ENCODE assay signal across 8 cellular contexts in the genomic region with DNA sequence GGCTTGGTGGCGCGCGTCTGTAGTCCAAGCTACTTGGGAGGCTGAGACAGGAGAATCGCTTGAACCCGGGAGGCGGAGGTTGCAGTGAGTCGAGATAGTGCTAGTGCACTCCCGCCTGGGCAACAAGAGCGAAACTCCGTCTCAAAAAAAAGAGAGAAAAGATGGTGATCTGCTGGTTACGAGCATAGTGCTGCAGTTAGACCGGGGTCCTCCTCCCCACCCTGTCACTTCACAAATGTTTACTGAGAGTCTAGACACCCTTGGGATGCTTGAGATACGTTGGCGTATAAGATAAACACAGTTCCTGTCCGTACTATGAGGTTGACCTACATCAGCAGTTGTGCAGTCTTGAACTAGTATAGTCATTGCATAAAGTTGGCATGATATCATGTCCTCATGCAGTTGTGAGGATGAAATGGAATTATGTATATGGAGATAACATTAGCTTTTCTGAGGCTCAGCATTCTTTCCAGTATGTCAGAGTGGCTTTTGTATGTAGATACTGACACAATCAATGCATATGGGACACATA. TPM values are rescaled to one million over a fixed set of nuclear protein-coding genes. Genes with fewer than 3 reads are reported as not detected.
DNase-seq lines count a peak whose midpoint lies in the region; ATAC-seq and TF ChIP-seq lines count a peak whose summit lies in the region.

No MANE protein-coding gene starts in this region.

- peak overlapping the region; percentile 92 to 98 (median 97) for H3K4me3 Mint-ChIP-seq in brain

- H3K4me1 ChIP-seq in cardiac muscle cell (ENCODE audit: low read depth) (no peaks in the 10 kb centered on the region), uterus (no peaks in the 10 kb centered on the region)

- peak overlapping the region; percentile 12 for H3K27ac ChIP-seq in cardiac muscle cell
- peak overlapping the region; percentile 79 to 86 for H3K27ac ChIP-seq in uterus

- ATAC-seq in left cardiac atrium: no peak

- H3K27ac Mint-ChIP-seq in brain: peak overlapping the region; percentile 90 to 98 (median 97)

- H3K27me3 Mint-ChIP-seq in brain: peaks cover 22% of the 10 kb centered on the region

- peak in 1 of 2 donors; percentile 25 for DNase-seq in cardiac muscle cell (ENCODE audit: low read depth in 1 of 2, low spot score in 1 of 2)
- DNase-seq in left cardiac atrium: no peak
- peak; percentile 18 to 22 for DNase-seq in lung microvascular endothelial cell (ENCODE audit: low read depth in 2 of 2)
- DNase-seq in uterus: no peak
- DNase-seq in DMS153 treated with DMSO at 0.1 percent for 48 hours (lab: John Stamatoyannopoulos, UW; ENCODE audit: unreplicated experiment): no peak
- no peak for DNase-seq in ecto neural progenitor cell (ENCODE audit: low spot score)
- no peak for DNase-seq in AG08395 (ENCODE audit: low spot score)

- H3K9me3 ChIP-seq in cardiac muscle cell (ENCODE audit: low read depth) (no peaks in the 10 kb centered on the region), uterus (no peaks in the 10 kb centered on the region)

- peaks cover 11% of the 10 kb centered on the region for H3K36me3 ChIP-seq in cardiac muscle cell
- H3K36me3 ChIP-seq in uterus: no peaks in the 10 kb centered on the region

- intact Hi-C loops in left cardiac atrium (cut with DNase I) (loop anchor here in 1 of 2 donors (10.0 kb wide), 1 partner anchor 292 kb away; no protein-coding TSS in a partner anchor), uterus (cut with DNase I; ENCODE audit: low total_unique reads) (no loop called here)

- TF ChIP-seq POLR2A in uterus (IDR thresholded peaks at IDR 0.05): no peak

- H3K4me1 Mint-ChIP-seq in brain: peaks cover 35% of the 10 kb centered on the region

- peaks cover 30% of the 10 kb centered on the region for H3K36me3 Mint-ChIP-seq in brain

- peaks cover 0 to 6% (median 0%) of the 10 kb centered on the region in 5 experiments for H3K9me3 Mint-ChIP-seq in brain

- peak overlapping the region; percentile 95 for H3K4me3 ChIP-seq in cardiac muscle cell
- H3K4me3 ChIP-seq in uterus: peak overlapping the region; percentile 94 to 100

- H3K27me3 ChIP-seq in cardiac muscle cell (no peaks in the 10 kb centered on the region), uterus (no peaks in the 10 kb centered on the region)

- TF ChIP-seq CTCF in cardiac muscle cell (IDR thresholded peaks at IDR 0.05; ENCODE audit: low read depth, low read length) (no peak), brain (conservative IDR thresholded peaks at IDR 0.05) (no peak), uterus (IDR thresholded peaks at IDR 0.05) (no peak)

RNA-seq across cellular contexts. Expression of a gene that starts 0.8 kb away (rescaled TPM):
- total RNA-seq in cardiac muscle cell (32.8 and 46.8 TPM in 2 replicates), left cardiac atrium (10 to 100 TPM; 17.7 to 23.7 TPM), lung microvascular endothelial cell (8.3 and 10.9 TPM in 2 replicates), uterus (10 to 100 TPM; 19.4 to 46.4 (median 26.7) TPM)
- polyA plus RNA-seq in cardiac muscle cell (33.6 and 49.6 TPM in 2 replicates), brain (ENCODE audit: insufficient read depth, low read depth, low replicate concordance) (15.8 TPM)

RNA-seq across cellular contexts. Expression of a gene that starts 0.9 kb away (rescaled TPM):
- total RNA-seq in cardiac muscle cell (14.9 and 18.4 TPM in 2 replicates), left cardiac atrium (10 to 100 TPM; 12.9 to 13.0 TPM), lung microvascular endothelial cell (12.2 and 15.9 TPM in 2 replicates), uterus (10 to 100 TPM in 3 of 4 donors, 1 to 10 TPM in 1; 3.1 to 23.0 (median 20.4) TPM)
- polyA plus RNA-seq in cardiac muscle cell (23.9 and 24.4 TPM in 2 replicates), brain (ENCODE audit: insufficient read depth, low read depth, low replicate concordance) (19.6 TPM)

Comparison
In these comparisons a context has a peak if more than half of its experiments do, and no peak if none do; other contexts are left out.
1. DNase-seq: peak in lung microvascular endothelial cell (2 of 2); none in left cardiac atrium (single experiment), uterus (0 of 2), DMS153 treated with DMSO at 0.1 percent for 48 hours (single experiment), ecto neural progenitor cell (single experiment) and AG08395 (single experiment).